Comparison of ENCODE assay signal across 8 cellular contexts in genomic region chr6:50815436-50816114, GRCh38.
DNase-seq lines count a peak whose midpoint lies in the region; ATAC-seq, FAIRE-seq and TF ChIP-seq lines count a peak whose summit lies in the region.

No MANE protein-coding gene starts in this region.

- H3K4me1 ChIP-seq in OCI-LY3 (ENCODE audit: low read length) (no peaks in the 10 kb centered on the region), endocrine pancreas (ENCODE audit: control insufficient read depth, insufficient read depth, low read length) (no peaks in the 10 kb centered on the region), parathyroid adenoma (no peaks in the 10 kb centered on the region)

- no peaks in the 10 kb centered on the region for H4K20me1 ChIP-seq in OCI-LY3 (ENCODE audit: insufficient read depth, low read length)

- H3K9me3 ChIP-seq in OCI-LY3 (ENCODE audit: insufficient read depth, low read length) (no peaks in the 10 kb centered on the region), endocrine pancreas (ENCODE audit: control insufficient read depth, low read length) (no peaks in the 10 kb centered on the region), parathyroid adenoma (ENCODE audit: control insufficient read depth, low read length) (no peaks in the 10 kb centered on the region)

- peak; percentile 68 for FAIRE-seq in A204.1 (lab: Jason Lieb, UNC)

- H3K79me2 ChIP-seq in OCI-LY3 (ENCODE audit: low read length) (no peaks in the 10 kb centered on the region), parathyroid adenoma (no peaks in the 10 kb centered on the region)

- H3K4me3 ChIP-seq in OCI-LY3 (ENCODE audit: low read length) = peak overlapping the region; percentile 78
- H3K4me3 ChIP-seq in endocrine pancreas (ENCODE audit: control insufficient read depth, insufficient read depth, low read length) = peak overlapping the region; percentile 99
- peak overlapping the region; percentile 43 for H3K4me3 ChIP-seq in parathyroid adenoma (ENCODE audit: low read depth, low read length)

- H3K4me2 ChIP-seq in OCI-LY3 (ENCODE audit: low read length) (peak overlapping the region; percentile 75), parathyroid adenoma (ENCODE audit: low read length) (peak overlapping the region; percentile 43)

- H2AFZ ChIP-seq in OCI-LY3 (ENCODE audit: low read depth, low read length) (peak overlapping the region; percentile 88), parathyroid adenoma (no peak overlapping the region)

- H3K9ac ChIP-seq in OCI-LY3 (ENCODE audit: low read length) (peak overlapping the region; percentile 46), endocrine pancreas (ENCODE audit: control insufficient read depth, insufficient read depth, low read length) (no peak overlapping the region), parathyroid adenoma (no peak overlapping the region)

- no peak overlapping the region for H3K27ac ChIP-seq in OCI-LY3 (ENCODE audit: low read length)
- H3K27ac ChIP-seq in parathyroid adenoma = no peak overlapping the region

- ATAC-seq in HG02798 (IDR thresholded peaks at IDR 0.05; ENCODE audit: poor library complexity, unreplicated experiment) = peak; percentile 60

- H3K27me3 ChIP-seq in OCI-LY3 (ENCODE audit: low read depth, low read length) = peaks cover 29% of the 10 kb centered on the region
- H3K27me3 ChIP-seq in endocrine pancreas (ENCODE audit: control insufficient read depth, insufficient read depth, low read length) = peaks cover 10% of the 10 kb centered on the region
- peaks cover 3% of the 10 kb centered on the region for H3K27me3 ChIP-seq in parathyroid adenoma (ENCODE audit: control insufficient read depth, insufficient read depth, low read length)

- no peaks in the 10 kb centered on the region for H3K36me3 ChIP-seq in OCI-LY3 (replicated peaks; ENCODE audit: low read depth, low read length)
- no peaks in the 10 kb centered on the region for H3K36me3 ChIP-seq in endocrine pancreas (ENCODE audit: control insufficient read depth, insufficient read depth, low read length)
- H3K36me3 ChIP-seq in parathyroid adenoma (ENCODE audit: control insufficient read depth, insufficient read depth, low read length) = no peaks in the 10 kb centered on the region

- peak; percentile 26 for TF ChIP-seq CTCF in GM10266 (IDR thresholded peaks at IDR 0.05; ENCODE audit: control insufficient read depth, insufficient read depth, low read depth, missing control alignments)
- peak; percentile 71 for TF ChIP-seq CTCF in OCI-LY3 (IDR thresholded peaks at IDR 0.05; ENCODE audit: low read depth, low read length)
- TF ChIP-seq CTCF in parathyroid adenoma (IDR thresholded peaks at IDR 0.05) = no peak

- DNase-seq in GM10266 (ENCODE audit: extremely low spot score) = no peak
- DNase-seq in NCI-H82 treated with DMSO at 0.1 percent for 48 hours (lab: John Stamatoyannopoulos, UW; ENCODE audit: unreplicated experiment) = no peak
- no peak for DNase-seq in hypothalamus (lab: John Stamatoyannopoulos, UW)

Comparison
In these comparisons a context has a peak if more than half of its experiments do, and no peak if none do; other contexts are left out.
1. H3K4me3 ChIP-seq: peak in every context shown above with its lines; median percentile 99 in endocrine pancreas; 78 in OCI-LY3; 43 in parathyroid adenoma.